ENCODE assay signal across 1 cellular context in genomic region chr16:58755989-58756649, GRCh38.
TF ChIP-seq lines count a peak whose summit lies in the region.

No MANE protein-coding gene starts in this region.

TF ChIP-seq in HepG2, 621 proteins besides CTCF, POLR2A, EP300 and RAD21 (continued from another document and continues in another):
- no peak for TF ChIP-seq CREBL2 (CRISPR knock-in tag; IDR thresholded peaks at IDR 0.05; ENCODE audit: borderline replicate concordance)
- peak; percentile 52; the same call in 1 of the 2 replicates for TF ChIP-seq GLI4 (CRISPR knock-in tag; IDR thresholded peaks at IDR 0.05; ENCODE audit: borderline replicate concordance)
- no peak; the same call in 1 of the 2 replicates for TF ChIP-seq ELF1 (CRISPR knock-in tag; IDR thresholded peaks at IDR 0.05)
- no peak for TF ChIP-seq ZBTB7A (CRISPR knock-in tag; IDR thresholded peaks at IDR 0.05)
- no peak for TF ChIP-seq SP2 (CRISPR knock-in tag; IDR thresholded peaks at IDR 0.05)
- no peak for TF ChIP-seq ZFP1 (CRISPR knock-in tag; IDR thresholded peaks at IDR 0.05)
- TF ChIP-seq ZNF44 (CRISPR knock-in tag; IDR thresholded peaks at IDR 0.05) = no peak
- no peak for TF ChIP-seq ZNF784 (CRISPR knock-in tag; IDR thresholded peaks at IDR 0.05; ENCODE audit: borderline replicate concordance)
- no peak; the same call in 1 of the 2 replicates for TF ChIP-seq KAT8 (CRISPR knock-in tag; IDR thresholded peaks at IDR 0.05)
- no peak for TF ChIP-seq ZNF496 (CRISPR knock-in tag; IDR thresholded peaks at IDR 0.05; ENCODE audit: insufficient replicate concordance)
- 0 out of 2 replicates have a peak, but pooled peaks have one; percentile 26 for TF ChIP-seq ZMYM4 (CRISPR knock-in tag; IDR thresholded peaks at IDR 0.05)
- TF ChIP-seq ZNF773 (CRISPR knock-in tag; IDR thresholded peaks at IDR 0.05; ENCODE audit: borderline replicate concordance) = no peak
- no peak for TF ChIP-seq ZNF646 (CRISPR knock-in tag; IDR thresholded peaks at IDR 0.05)
- no peak for TF ChIP-seq ZNF639 (CRISPR knock-in tag; conservative IDR thresholded peaks at IDR 0.05)
- TF ChIP-seq MEF2D (CRISPR knock-in tag; IDR thresholded peaks at IDR 0.05) = no peak
- TF ChIP-seq ZNF382 (CRISPR knock-in tag; IDR thresholded peaks at IDR 0.05; ENCODE audit: borderline replicate concordance) = no peak
- TF ChIP-seq EEA1 (CRISPR knock-in tag; IDR thresholded peaks at IDR 0.05; ENCODE audit: borderline replicate concordance) = no peak
- no peak for TF ChIP-seq NR0B2 (CRISPR knock-in tag; IDR thresholded peaks at IDR 0.05)
- TF ChIP-seq POLR2G (IDR thresholded peaks at IDR 0.05; ENCODE audit: low read depth, low read length) = no peak
- TF ChIP-seq HNRNPK (IDR thresholded peaks at IDR 0.05; ENCODE audit: low read depth, low read length, poor library complexity, severe bottlenecking) = no peak
- no peak for TF ChIP-seq TEAD2 (CRISPR knock-in tag; IDR thresholded peaks at IDR 0.05)
- TF ChIP-seq SIN3B (IDR thresholded peaks at IDR 0.05; ENCODE audit: low read length) = no peak
- TF ChIP-seq ZNF607 (CRISPR knock-in tag; IDR thresholded peaks at IDR 0.05; ENCODE audit: borderline replicate concordance) = no peak
- no peak for TF ChIP-seq POGK (CRISPR knock-in tag; conservative IDR thresholded peaks at IDR 0.05)
- no peak for TF ChIP-seq KAT2B (IDR thresholded peaks at IDR 0.05; ENCODE audit: borderline replicate concordance, low read depth, low read length)
- TF ChIP-seq RFXANK (CRISPR knock-in tag; IDR thresholded peaks at IDR 0.05) = no peak
- no peak for TF ChIP-seq ZNF121 (CRISPR knock-in tag; IDR thresholded peaks at IDR 0.05)
- no peak for TF ChIP-seq ZNF891 (CRISPR knock-in tag; IDR thresholded peaks at IDR 0.05)
- no peak for TF ChIP-seq ATF7 (IDR thresholded peaks at IDR 0.05)
- no peak for TF ChIP-seq ATF7 (CRISPR knock-in tag; IDR thresholded peaks at IDR 0.05)
- no peak for TF ChIP-seq ZNF234 (CRISPR knock-in tag; conservative IDR thresholded peaks at IDR 0.05)
- no peak for TF ChIP-seq FOXK1 (CRISPR knock-in tag; IDR thresholded peaks at IDR 0.05; ENCODE audit: borderline replicate concordance, low read depth)
- no peak for TF ChIP-seq HOXA5 (CRISPR knock-in tag; IDR thresholded peaks at IDR 0.05)
- TF ChIP-seq ZBTB14 (CRISPR knock-in tag; IDR thresholded peaks at IDR 0.05) = no peak
- TF ChIP-seq CSRNP1 (CRISPR knock-in tag; IDR thresholded peaks at IDR 0.05) = no peak
- no peak for TF ChIP-seq ZNF414 (CRISPR knock-in tag; IDR thresholded peaks at IDR 0.05)
- TF ChIP-seq ZZZ3 (CRISPR knock-in tag; IDR thresholded peaks at IDR 0.05; ENCODE audit: borderline replicate concordance) = no peak
- no peak for TF ChIP-seq MLLT10 (CRISPR knock-in tag; IDR thresholded peaks at IDR 0.05)
- TF ChIP-seq RBM22 (optimal IDR thresholded peaks at IDR 0.05; ENCODE audit: low read length) = no peak
- no peak for TF ChIP-seq ZNF629 (CRISPR knock-in tag; conservative IDR thresholded peaks at IDR 0.05)
- TF ChIP-seq MED1 (CRISPR knock-in tag; IDR thresholded peaks at IDR 0.05) = no peak
- TF ChIP-seq FOSL2 (CRISPR knock-in tag; IDR thresholded peaks at IDR 0.05) = peak; percentile 54; the same call in 1 of the 2 replicates
- TF ChIP-seq ZSCAN30 (CRISPR knock-in tag; IDR thresholded peaks at IDR 0.05) = no peak
- TF ChIP-seq ZNF350 (CRISPR knock-in tag; IDR thresholded peaks at IDR 0.05; ENCODE audit: borderline replicate concordance, low read depth) = peak; percentile 38; the same call in 1 of the 2 replicates
- TF ChIP-seq ZNF282 (IDR thresholded peaks at IDR 0.05; ENCODE audit: partially characterized antibody) = no peak
- no peak for TF ChIP-seq ZNF777 (CRISPR knock-in tag; IDR thresholded peaks at IDR 0.05)
- no peak for TF ChIP-seq RERE (CRISPR knock-in tag; IDR thresholded peaks at IDR 0.05; ENCODE audit: low read depth)
- TF ChIP-seq SNAPC2 (CRISPR knock-in tag; IDR thresholded peaks at IDR 0.05) = no peak
